Comparison of ENCODE assay signal across 1 cellular context in the genomic region with DNA sequence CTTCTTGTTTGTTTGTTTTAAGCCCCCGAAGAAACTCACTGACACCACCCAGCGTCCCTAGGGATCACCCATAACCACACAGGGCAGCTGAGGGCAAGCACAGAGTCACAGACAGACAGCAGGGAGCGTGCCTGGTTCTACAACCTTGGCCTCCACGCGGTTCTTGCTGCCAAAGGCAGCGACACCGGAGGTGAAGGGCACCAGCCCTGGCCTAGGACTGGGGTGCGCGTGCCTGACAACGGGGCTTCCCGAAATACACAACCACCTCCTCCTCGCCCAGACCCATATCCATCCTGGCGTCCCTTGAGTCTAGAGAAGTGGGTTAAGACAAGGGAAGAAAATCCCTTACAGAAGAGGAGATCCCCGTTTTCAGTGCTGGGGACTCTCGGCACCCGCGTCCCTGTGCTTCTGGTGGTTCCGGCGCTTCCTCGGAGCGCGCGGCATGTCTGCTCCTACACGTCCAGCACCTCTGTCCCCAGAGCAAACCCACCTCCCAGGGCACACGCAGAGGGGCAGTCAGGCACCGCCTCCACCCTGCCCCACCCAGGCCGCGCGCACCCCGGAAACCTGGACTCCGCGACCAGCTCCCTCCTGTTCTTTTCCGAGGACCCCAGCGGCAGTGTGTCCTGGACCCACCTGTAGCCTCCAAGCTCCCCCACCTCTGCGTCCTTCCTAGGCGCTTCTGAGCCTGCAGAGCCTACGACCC.
TF ChIP-seq lines count a peak whose summit lies in the region.

No MANE protein-coding gene starts in this region.

TF ChIP-seq in GM12878, 131 proteins besides CTCF, POLR2A, EP300 and RAD21 (continues in another document):
- TF ChIP-seq CREM (IDR thresholded peaks at IDR 0.05; ENCODE audit: low read depth) (peak; percentile 16; the same call in 1 of the 2 replicates), BHLHE40 (IDR thresholded peaks at IDR 0.05; ENCODE audit: borderline replicate concordance in 1 of 2, low read depth in 2 of 2, low read length in 1 of 2) (peak; percentile 30 to 68; a peak in 3 of 4 replicates), ZZZ3 (IDR thresholded peaks at IDR 0.05; ENCODE audit: control insufficient read depth, insufficient read length, low read depth) (no peak), BCL11A (IDR thresholded peaks at IDR 0.05; ENCODE audit: low read depth, low read length) (no peak), PAX5 (IDR thresholded peaks at IDR 0.05; ENCODE audit: borderline replicate concordance, low read depth, low read length) (0 out of 2 replicates have a peak, but pooled peaks have one; percentile 24), KDM1A (IDR thresholded peaks at IDR 0.05; ENCODE audit: borderline replicate concordance) (no peak), ZNF622 (IDR thresholded peaks at IDR 0.05) (no peak), YY1 (IDR thresholded peaks at IDR 0.05; ENCODE audit: low read depth, low read length) (peak; percentile 13; the same call in 1 of the 2 replicates), POLR2AphosphoS2 (IDR thresholded peaks at IDR 0.05; ENCODE audit: low read depth, low read length) (0 out of 2 replicates have a peak, but pooled peaks have one; percentile 15), MXI1 (IDR thresholded peaks at IDR 0.05; ENCODE audit: low read depth, low read length) (peak; percentile 76), ZNF274 (IDR thresholded peaks at IDR 0.05; ENCODE audit: insufficient read depth, insufficient read length) (no peak), CHD1 (IDR thresholded peaks at IDR 0.05; ENCODE audit: low read depth, low read length) (peak; percentile 89; the same call in 1 of the 2 replicates), ESRRA (IDR thresholded peaks at IDR 0.05; ENCODE audit: low read length) (no peak), BACH1 (IDR thresholded peaks at IDR 0.05; ENCODE audit: borderline replicate concordance) (peak; percentile 85), ZNF207 (IDR thresholded peaks at IDR 0.05; ENCODE audit: borderline replicate concordance) (no peak), CBFB (IDR thresholded peaks at IDR 0.05; ENCODE audit: low read depth) (no peak), RFX5 (IDR thresholded peaks at IDR 0.05; ENCODE audit: low read depth, low read length) (no peak), SMAD5 (IDR thresholded peaks at IDR 0.05; ENCODE audit: low read depth) (peak; percentile 78), EGR1 (IDR thresholded peaks at IDR 0.05; ENCODE audit: borderline replicate concordance in 1 of 2, low read depth in 2 of 2, low read length in 2 of 2) (0 out of 3 replicates have a peak, but pooled peaks of 1 of the 2 experiments have one; percentile 8), ZSCAN29 (IDR thresholded peaks at IDR 0.05) (no peak; the same call in 1 of the 2 replicates), WRNIP1 (IDR thresholded peaks at IDR 0.05; ENCODE audit: borderline replicate concordance, low read depth, low read length) (0 out of 2 replicates have a peak, but pooled peaks have one; percentile 69), ZBED1 (IDR thresholded peaks at IDR 0.05; ENCODE audit: borderline replicate concordance) (no peak; the same call in 1 of the 2 replicates), STAT3 (IDR thresholded peaks at IDR 0.05; ENCODE audit: low read depth, low read length) (0 out of 2 replicates have a peak, but pooled peaks have one; percentile 26), MYC (IDR thresholded peaks at IDR 0.05; ENCODE audit: insufficient read depth, insufficient read length, insufficient replicate concordance, low read length, severe bottlenecking) (no peak)
- TF ChIP-seq, protein P1, sequence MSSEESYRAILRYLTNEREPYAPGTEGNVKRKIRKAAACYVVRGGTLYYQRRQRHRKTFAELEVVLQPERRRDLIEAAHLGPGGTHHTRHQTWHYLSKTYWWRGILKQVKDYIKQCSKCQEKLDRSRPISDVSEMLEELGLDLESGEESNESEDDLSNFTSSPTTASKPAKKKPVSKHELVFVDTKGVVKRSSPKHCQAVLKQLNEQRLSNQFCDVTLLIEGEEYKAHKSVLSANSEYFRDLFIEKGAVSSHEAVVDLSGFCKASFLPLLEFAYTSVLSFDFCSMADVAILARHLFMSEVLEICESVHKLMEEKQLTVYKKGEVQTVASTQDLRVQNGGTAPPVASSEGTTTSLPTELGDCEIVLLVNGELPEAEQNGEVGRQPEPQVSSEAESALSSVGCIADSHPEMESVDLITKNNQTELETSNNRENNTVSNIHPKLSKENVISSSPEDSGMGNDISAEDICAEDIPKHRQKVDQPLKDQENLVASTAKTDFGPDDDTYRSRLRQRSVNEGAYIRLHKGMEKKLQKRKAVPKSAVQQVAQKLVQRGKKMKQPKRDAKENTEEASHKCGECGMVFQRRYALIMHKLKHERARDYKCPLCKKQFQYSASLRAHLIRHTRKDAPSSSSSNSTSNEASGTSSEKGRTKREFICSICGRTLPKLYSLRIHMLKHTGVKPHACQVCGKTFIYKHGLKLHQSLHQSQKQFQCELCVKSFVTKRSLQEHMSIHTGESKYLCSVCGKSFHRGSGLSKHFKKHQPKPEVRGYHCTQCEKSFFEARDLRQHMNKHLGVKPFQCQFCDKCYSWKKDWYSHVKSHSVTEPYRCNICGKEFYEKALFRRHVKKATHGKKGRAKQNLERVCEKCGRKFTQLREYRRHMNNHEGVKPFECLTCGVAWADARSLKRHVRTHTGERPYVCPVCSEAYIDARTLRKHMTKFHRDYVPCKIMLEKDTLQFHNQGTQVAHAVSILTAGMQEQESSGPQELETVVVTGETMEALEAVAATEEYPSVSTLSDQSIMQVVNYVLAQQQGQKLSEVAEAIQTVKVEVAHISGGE (CRISPR knock-in tag; IDR thresholded peaks at IDR 0.05), result no peak
- TF ChIP-seq, protein P2, sequence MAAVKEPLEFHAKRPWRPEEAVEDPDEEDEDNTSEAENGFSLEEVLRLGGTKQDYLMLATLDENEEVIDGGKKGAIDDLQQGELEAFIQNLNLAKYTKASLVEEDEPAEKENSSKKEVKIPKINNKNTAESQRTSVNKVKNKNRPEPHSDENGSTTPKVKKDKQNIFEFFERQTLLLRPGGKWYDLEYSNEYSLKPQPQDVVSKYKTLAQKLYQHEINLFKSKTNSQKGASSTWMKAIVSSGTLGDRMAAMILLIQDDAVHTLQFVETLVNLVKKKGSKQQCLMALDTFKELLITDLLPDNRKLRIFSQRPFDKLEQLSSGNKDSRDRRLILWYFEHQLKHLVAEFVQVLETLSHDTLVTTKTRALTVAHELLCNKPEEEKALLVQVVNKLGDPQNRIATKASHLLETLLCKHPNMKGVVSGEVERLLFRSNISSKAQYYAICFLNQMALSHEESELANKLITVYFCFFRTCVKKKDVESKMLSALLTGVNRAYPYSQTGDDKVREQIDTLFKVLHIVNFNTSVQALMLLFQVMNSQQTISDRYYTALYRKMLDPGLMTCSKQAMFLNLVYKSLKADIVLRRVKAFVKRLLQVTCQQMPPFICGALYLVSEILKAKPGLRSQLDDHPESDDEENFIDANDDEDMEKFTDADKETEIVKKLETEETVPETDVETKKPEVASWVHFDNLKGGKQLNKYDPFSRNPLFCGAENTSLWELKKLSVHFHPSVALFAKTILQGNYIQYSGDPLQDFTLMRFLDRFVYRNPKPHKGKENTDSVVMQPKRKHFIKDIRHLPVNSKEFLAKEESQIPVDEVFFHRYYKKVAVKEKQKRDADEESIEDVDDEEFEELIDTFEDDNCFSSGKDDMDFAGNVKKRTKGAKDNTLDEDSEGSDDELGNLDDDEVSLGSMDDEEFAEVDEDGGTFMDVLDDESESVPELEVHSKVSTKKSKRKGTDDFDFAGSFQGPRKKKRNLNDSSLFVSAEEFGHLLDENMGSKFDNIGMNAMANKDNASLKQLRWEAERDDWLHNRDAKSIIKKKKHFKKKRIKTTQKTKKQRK (IDR thresholded peaks at IDR 0.05; ENCODE audit: low read depth, low read length), result no peak
- TF ChIP-seq, protein P3, sequence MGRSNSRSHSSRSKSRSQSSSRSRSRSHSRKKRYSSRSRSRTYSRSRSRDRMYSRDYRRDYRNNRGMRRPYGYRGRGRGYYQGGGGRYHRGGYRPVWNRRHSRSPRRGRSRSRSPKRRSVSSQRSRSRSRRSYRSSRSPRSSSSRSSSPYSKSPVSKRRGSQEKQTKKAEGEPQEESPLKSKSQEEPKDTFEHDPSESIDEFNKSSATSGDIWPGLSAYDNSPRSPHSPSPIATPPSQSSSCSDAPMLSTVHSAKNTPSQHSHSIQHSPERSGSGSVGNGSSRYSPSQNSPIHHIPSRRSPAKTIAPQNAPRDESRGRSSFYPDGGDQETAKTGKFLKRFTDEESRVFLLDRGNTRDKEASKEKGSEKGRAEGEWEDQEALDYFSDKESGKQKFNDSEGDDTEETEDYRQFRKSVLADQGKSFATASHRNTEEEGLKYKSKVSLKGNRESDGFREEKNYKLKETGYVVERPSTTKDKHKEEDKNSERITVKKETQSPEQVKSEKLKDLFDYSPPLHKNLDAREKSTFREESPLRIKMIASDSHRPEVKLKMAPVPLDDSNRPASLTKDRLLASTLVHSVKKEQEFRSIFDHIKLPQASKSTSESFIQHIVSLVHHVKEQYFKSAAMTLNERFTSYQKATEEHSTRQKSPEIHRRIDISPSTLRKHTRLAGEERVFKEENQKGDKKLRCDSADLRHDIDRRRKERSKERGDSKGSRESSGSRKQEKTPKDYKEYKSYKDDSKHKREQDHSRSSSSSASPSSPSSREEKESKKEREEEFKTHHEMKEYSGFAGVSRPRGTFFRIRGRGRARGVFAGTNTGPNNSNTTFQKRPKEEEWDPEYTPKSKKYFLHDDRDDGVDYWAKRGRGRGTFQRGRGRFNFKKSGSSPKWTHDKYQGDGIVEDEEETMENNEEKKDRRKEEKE (IDR thresholded peaks at IDR 0.05), result peak; percentile 21; the same call in 1 of the 2 replicates
- TF ChIP-seq, protein P4, sequence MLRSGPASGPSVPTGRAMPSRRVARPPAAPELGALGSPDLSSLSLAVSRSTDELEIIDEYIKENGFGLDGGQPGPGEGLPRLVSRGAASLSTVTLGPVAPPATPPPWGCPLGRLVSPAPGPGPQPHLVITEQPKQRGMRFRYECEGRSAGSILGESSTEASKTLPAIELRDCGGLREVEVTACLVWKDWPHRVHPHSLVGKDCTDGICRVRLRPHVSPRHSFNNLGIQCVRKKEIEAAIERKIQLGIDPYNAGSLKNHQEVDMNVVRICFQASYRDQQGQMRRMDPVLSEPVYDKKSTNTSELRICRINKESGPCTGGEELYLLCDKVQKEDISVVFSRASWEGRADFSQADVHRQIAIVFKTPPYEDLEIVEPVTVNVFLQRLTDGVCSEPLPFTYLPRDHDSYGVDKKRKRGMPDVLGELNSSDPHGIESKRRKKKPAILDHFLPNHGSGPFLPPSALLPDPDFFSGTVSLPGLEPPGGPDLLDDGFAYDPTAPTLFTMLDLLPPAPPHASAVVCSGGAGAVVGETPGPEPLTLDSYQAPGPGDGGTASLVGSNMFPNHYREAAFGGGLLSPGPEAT (IDR thresholded peaks at IDR 0.05; ENCODE audit: low read depth), result peak; percentile 6
- TF ChIP-seq, protein P5, sequence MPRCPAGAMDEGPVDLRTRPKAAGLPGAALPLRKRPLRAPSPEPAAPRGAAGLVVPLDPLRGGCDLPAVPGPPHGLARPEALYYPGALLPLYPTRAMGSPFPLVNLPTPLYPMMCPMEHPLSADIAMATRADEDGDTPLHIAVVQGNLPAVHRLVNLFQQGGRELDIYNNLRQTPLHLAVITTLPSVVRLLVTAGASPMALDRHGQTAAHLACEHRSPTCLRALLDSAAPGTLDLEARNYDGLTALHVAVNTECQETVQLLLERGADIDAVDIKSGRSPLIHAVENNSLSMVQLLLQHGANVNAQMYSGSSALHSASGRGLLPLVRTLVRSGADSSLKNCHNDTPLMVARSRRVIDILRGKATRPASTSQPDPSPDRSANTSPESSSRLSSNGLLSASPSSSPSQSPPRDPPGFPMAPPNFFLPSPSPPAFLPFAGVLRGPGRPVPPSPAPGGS (IDR thresholded peaks at IDR 0.05; ENCODE audit: borderline replicate concordance, insufficient read depth, low read depth, low read length, poor library complexity, severe bottlenecking), result peak; percentile 9
- TF ChIP-seq, protein P6, sequence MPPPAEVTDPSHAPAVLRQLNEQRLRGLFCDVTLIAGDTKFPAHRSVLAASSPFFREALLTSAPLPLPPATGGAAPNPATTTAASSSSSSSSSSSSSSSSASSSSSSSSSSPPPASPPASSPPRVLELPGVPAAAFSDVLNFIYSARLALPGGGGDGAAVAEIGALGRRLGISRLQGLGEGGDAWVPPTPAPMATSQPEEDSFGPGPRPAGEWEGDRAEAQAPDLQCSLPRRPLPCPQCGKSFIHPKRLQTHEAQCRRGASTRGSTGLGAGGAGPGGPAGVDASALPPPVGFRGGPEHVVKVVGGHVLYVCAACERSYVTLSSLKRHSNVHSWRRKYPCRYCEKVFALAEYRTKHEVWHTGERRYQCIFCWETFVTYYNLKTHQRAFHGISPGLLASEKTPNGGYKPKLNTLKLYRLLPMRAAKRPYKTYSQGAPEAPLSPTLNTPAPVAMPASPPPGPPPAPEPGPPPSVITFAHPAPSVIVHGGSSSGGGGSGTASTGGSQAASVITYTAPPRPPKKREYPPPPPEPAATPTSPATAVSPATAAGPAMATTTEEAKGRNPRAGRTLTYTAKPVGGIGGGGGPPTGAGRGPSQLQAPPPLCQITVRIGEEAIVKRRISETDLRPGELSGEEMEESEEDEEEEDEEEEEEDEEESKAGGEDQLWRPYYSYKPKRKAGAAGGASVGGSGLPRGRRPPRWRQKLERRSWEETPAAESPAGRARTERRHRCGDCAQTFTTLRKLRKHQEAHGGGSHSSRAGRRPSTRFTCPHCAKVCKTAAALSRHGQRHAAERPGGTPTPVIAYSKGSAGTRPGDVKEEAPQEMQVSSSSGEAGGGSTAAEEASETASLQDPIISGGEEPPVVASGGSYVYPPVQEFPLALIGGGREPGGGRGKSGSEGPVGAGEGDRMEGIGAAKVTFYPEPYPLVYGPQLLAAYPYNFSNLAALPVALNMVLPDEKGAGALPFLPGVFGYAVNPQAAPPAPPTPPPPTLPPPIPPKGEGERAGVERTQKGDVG (CRISPR knock-in tag; IDR thresholded peaks at IDR 0.05), result 0 out of 2 replicates have a peak, but pooled peaks have one; percentile 3
- TF ChIP-seq, protein P7, sequence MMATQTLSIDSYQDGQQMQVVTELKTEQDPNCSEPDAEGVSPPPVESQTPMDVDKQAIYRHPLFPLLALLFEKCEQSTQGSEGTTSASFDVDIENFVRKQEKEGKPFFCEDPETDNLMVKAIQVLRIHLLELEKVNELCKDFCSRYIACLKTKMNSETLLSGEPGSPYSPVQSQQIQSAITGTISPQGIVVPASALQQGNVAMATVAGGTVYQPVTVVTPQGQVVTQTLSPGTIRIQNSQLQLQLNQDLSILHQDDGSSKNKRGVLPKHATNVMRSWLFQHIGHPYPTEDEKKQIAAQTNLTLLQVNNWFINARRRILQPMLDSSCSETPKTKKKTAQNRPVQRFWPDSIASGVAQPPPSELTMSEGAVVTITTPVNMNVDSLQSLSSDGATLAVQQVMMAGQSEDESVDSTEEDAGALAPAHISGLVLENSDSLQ (IDR thresholded peaks at IDR 0.05), result peak; percentile 16; the same call in 1 of the 2 replicates
- TF ChIP-seq, protein P8, sequence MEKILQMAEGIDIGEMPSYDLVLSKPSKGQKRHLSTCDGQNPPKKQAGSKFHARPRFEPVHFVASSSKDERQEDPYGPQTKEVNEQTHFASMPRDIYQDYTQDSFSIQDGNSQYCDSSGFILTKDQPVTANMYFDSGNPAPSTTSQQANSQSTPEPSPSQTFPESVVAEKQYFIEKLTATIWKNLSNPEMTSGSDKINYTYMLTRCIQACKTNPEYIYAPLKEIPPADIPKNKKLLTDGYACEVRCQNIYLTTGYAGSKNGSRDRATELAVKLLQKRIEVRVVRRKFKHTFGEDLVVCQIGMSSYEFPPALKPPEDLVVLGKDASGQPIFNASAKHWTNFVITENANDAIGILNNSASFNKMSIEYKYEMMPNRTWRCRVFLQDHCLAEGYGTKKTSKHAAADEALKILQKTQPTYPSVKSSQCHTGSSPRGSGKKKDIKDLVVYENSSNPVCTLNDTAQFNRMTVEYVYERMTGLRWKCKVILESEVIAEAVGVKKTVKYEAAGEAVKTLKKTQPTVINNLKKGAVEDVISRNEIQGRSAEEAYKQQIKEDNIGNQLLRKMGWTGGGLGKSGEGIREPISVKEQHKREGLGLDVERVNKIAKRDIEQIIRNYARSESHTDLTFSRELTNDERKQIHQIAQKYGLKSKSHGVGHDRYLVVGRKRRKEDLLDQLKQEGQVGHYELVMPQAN (conservative IDR thresholded peaks at IDR 0.05), result peak; percentile 40; the same call in 1 of the 2 replicates
